ENCODE assay signal across 16 cellular contexts in the genomic region with DNA sequence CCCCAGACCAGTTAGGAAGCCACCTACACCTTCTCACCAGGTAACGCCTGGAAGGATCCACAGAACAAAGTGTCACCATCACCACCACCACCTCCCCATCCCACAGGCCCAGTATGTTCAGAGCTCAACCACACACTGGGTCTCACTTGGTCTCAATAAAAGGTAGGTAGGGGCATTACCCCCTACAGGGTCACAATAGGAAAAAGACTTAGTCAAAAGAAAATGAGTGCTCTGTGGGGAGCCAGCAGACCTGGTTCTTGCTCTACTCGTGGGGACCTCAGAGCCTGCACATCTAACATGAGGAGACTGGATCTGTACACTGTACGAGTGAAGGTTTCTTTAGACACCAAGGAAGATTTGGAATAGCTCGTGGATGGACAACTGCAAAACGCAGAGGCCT. TPM values are rescaled to one million over a fixed set of nuclear protein-coding genes. Genes with fewer than 3 reads are reported as not detected.
DNase-seq lines count a peak whose midpoint lies in the region; ATAC-seq and TF ChIP-seq lines count a peak whose summit lies in the region.
"Had no signal": no experiment of that assay in that cellular context is flagged by ENCODE, and none has a peak within 500 bp of the region (broad histone marks: within the 10 kb centered on the region; RNA-seq: fewer than 3 reads in every experiment).

No MANE protein-coding gene starts in this region.

- H3K9me3 ChIP-seq in testis = no peaks in the 10 kb centered on the region
- H3K9me3 ChIP-seq: BLaER1 treated with 17β-estradiol and CSF1 and Interleukin-3, amounts not matched to agents 10 nM and 100 nM had no signal

- H3K36me3 Mint-ChIP-seq in activated naive CD8-positive, alpha-beta T cell = peaks cover 6% of the 10 kb centered on the region
- H3K36me3 Mint-ChIP-seq in activated naive CD8-positive, alpha-beta T cell treated with anti-CD3 and anti-CD28 coated beads for 36 hours = peaks cover 13% of the 10 kb centered on the region
- H3K36me3 Mint-ChIP-seq in endothelial cell (ENCODE audit: low read depth, unreplicated experiment) = peaks cover 22% of the 10 kb centered on the region

- no peaks in the 10 kb centered on the region for H3K4me1 ChIP-seq in testis
- H3K4me1 ChIP-seq: BLaER1 treated with 17β-estradiol and CSF1 and Interleukin-3, amounts not matched to agents 10 nM and 100 nM had no signal

- no peak overlapping the region for H3K27ac ChIP-seq in testis
- H3K27ac ChIP-seq: BLaER1 treated with 17β-estradiol and CSF1 and Interleukin-3, amounts not matched to agents 10 nM and 100 nM; GM23248 had no signal

- no peak overlapping the region for H3K4me3 ChIP-seq in testis
- H3K4me3 ChIP-seq: BLaER1 treated with 17β-estradiol and CSF1 and Interleukin-3, amounts not matched to agents 10 nM and 100 nM; GM23248 had no signal

- intact Hi-C loops in testis (cut with DNase I; ENCODE audit: low total_unique reads) = no loop called here

- no peak for TF ChIP-seq POLR2A in testis (IDR thresholded peaks at IDR 0.05)

- H3K27me3 Mint-ChIP-seq in activated naive CD8-positive, alpha-beta T cell = no peaks in the 10 kb centered on the region
- no peaks in the 10 kb centered on the region for H3K27me3 Mint-ChIP-seq in activated naive CD8-positive, alpha-beta T cell treated with anti-CD3 and anti-CD28 coated beads for 36 hours
- H3K27me3 Mint-ChIP-seq in endothelial cell (ENCODE audit: unreplicated experiment) = no peaks in the 10 kb centered on the region
- H3K27me3 Mint-ChIP-seq: B cell, IgD-negative memory B cell had no signal

- no peak for TF ChIP-seq CTCF in endothelial cell (IDR thresholded peaks at IDR 0.05; ENCODE audit: unreplicated experiment)
- TF ChIP-seq CTCF in testis (IDR thresholded peaks at IDR 0.05) = no peak

- H3K9me3 Mint-ChIP-seq in activated naive CD8-positive, alpha-beta T cell (ENCODE audit: low read depth) = no peaks in the 10 kb centered on the region
- no peaks in the 10 kb centered on the region for H3K9me3 Mint-ChIP-seq in activated naive CD8-positive, alpha-beta T cell treated with anti-CD3 and anti-CD28 coated beads for 36 hours
- no peaks in the 10 kb centered on the region for H3K9me3 Mint-ChIP-seq in endothelial cell (ENCODE audit: unreplicated experiment)
- H3K9me3 Mint-ChIP-seq: CD8-positive, alpha-beta T cell; HFFc6; IgD-negative memory B cell had no signal

- H3K27ac Mint-ChIP-seq in activated naive CD8-positive, alpha-beta T cell = peak overlapping the region; percentile 13
- H3K27ac Mint-ChIP-seq in activated naive CD8-positive, alpha-beta T cell treated with anti-CD3 and anti-CD28 coated beads for 36 hours = no peak overlapping the region
- H3K27ac Mint-ChIP-seq in endothelial cell (ENCODE audit: unreplicated experiment) = no peak overlapping the region
- H3K27ac Mint-ChIP-seq: B cell; CD8-positive, alpha-beta T cell; HFFc6 had no signal

- no peaks in the 10 kb centered on the region for H3K4me1 Mint-ChIP-seq in activated naive CD8-positive, alpha-beta T cell (ENCODE audit: low read depth)
- no peaks in the 10 kb centered on the region for H3K4me1 Mint-ChIP-seq in activated naive CD8-positive, alpha-beta T cell treated with anti-CD3 and anti-CD28 coated beads for 36 hours
- no peaks in the 10 kb centered on the region for H3K4me1 Mint-ChIP-seq in endothelial cell (ENCODE audit: unreplicated experiment)
- H3K4me1 Mint-ChIP-seq: B cell, IgD-negative memory B cell had no signal

- no peaks in the 10 kb centered on the region for H3K27me3 ChIP-seq in testis
- H3K27me3 ChIP-seq: BLaER1 treated with 17β-estradiol and CSF1 and Interleukin-3, amounts not matched to agents 10 nM and 100 nM had no signal

- 93 to 94% methylated on average over 5 of the region's 5 CpGs for WGBS in testis, 2 donors

- no peak overlapping the region for H3K4me3 Mint-ChIP-seq in activated naive CD8-positive, alpha-beta T cell
- H3K4me3 Mint-ChIP-seq in activated naive CD8-positive, alpha-beta T cell treated with anti-CD3 and anti-CD28 coated beads for 36 hours = no peak overlapping the region
- peak overlapping the region; percentile 48 for H3K4me3 Mint-ChIP-seq in endothelial cell (ENCODE audit: unreplicated experiment)
- H3K4me3 Mint-ChIP-seq: B cell; CD8-positive, alpha-beta T cell; HFFc6; IgD-negative memory B cell had no signal

- no peaks in the 10 kb centered on the region for H3K36me3 ChIP-seq in testis (ENCODE audit: low read depth, missing control alignments)

- no peak for DNase-seq in activated naive CD8-positive, alpha-beta T cell treated with anti-CD3 and anti-CD28 coated beads for 36 hours
- no peak for DNase-seq in endothelial cell (ENCODE audit: low spot score)
- peak; percentile 1 for DNase-seq in testis
- DNase-seq in SHP77 (lab: John Stamatoyannopoulos, UW) = no peak
- DNase-seq: Calu3; CD8-positive, alpha-beta T cell; DMS53; GM23248; HCEC 1CT; HFFc6 had no signal

- no peak for ATAC-seq in GM18520 (IDR thresholded peaks at IDR 0.05; ENCODE audit: unreplicated experiment)
- ATAC-seq: CD8-positive, alpha-beta T cell; HepG2 had no signal

RNA-seq across cellular contexts. Expression of a gene that starts 49.3 kb away (rescaled TPM):
- total RNA-seq in activated naive CD8-positive, alpha-beta T cell treated with anti-CD3 and anti-CD28 coated beads for 36 hours = 10 to 100 TPM; 42.9 to 47.6 TPM
- total RNA-seq in endothelial cell (ENCODE audit: unreplicated experiment) (36.0 TPM), testis (10 to 100 TPM; 21.8 to 25.7 TPM)
- 17.7 TPM for polyA plus RNA-seq in testis (ENCODE audit: insufficient read depth, low read depth, low replicate concordance)

RNA-seq across cellular contexts. Expression of a gene that starts 50.1 kb away (rescaled TPM):
- 10 to 100 TPM; 47.7 to 48.3 TPM for total RNA-seq in activated naive CD8-positive, alpha-beta T cell treated with anti-CD3 and anti-CD28 coated beads for 36 hours
- total RNA-seq in endothelial cell (ENCODE audit: unreplicated experiment) (19.9 TPM), testis (10 to 100 TPM; 28.9 to 29.2 TPM)
- 53.8 TPM for polyA plus RNA-seq in testis (ENCODE audit: insufficient read depth, low read depth, low replicate concordance)
